ENCODE assay signal across 22 cellular contexts in genomic region chrX:115978068-115978467, GRCh38.
DNase-seq lines count a peak whose midpoint lies in the region; ATAC-seq, FAIRE-seq and TF ChIP-seq lines count a peak whose summit lies in the region.
"Had no signal": no experiment of that assay in that cellular context is flagged by ENCODE, and none has a peak within 500 bp of the region (broad histone marks: within the 10 kb centered on the region; RNA-seq: fewer than 3 reads in every experiment).

No MANE protein-coding gene starts in this region.

- 32 to 38% methylated on average over 2 of the region's 2 CpGs for WGBS in pancreas, 2 donors

- no peaks in the 10 kb centered on the region for H3K9me3 ChIP-seq in pancreas
- H3K9me3 ChIP-seq: A549, Caco-2 had no signal

- ATAC-seq in pancreas (peak in 1 of 4 donors; percentile 17), HG03159 (IDR thresholded peaks at IDR 0.05; ENCODE audit: unreplicated experiment) (no peak)
- ATAC-seq: A549; CD8-positive, alpha-beta T cell had no signal

- H3K4me3 ChIP-seq in fibroblast of the aortic adventitia (ENCODE audit: low read depth, low read length): no peak overlapping the region
- no peak overlapping the region for H3K4me3 ChIP-seq in pancreas
- H3K4me3 ChIP-seq in rectal smooth muscle tissue (ENCODE audit: low read length): no peak overlapping the region
- H3K4me3 ChIP-seq: A549; BLaER1 treated with 17β-estradiol and CSF1 and Interleukin-3, amounts not matched to agents 10 nM and 100 nM had no signal

- TF ChIP-seq CTCF in fibroblast of the aortic adventitia (IDR thresholded peaks at IDR 0.05; ENCODE audit: insufficient read depth, low read length): no peak
- TF ChIP-seq CTCF in pancreas (IDR thresholded peaks at IDR 0.05): no peak
- TF ChIP-seq CTCF in RWPE1 (conservative IDR thresholded peaks at IDR 0.05; ENCODE audit: low read depth): no peak

- FAIRE-seq in pancreas (lab: Jason Lieb, UNC): peak; percentile 61
- FAIRE-seq: D721Med, G401.6, GM12891 had no signal

- peaks cover 0 to 15% (median 2%) of the 10 kb centered on the region in 4 donors for H3K27me3 ChIP-seq in pancreas
- no peaks in the 10 kb centered on the region for H3K27me3 ChIP-seq in rectal smooth muscle tissue (ENCODE audit: control insufficient read depth, insufficient read depth, low read length)

- DNase-seq in H4 (ENCODE audit: low spot score) (peak; percentile 45), fibroblast of the aortic adventitia (ENCODE audit: low read depth) (peak; percentile 1), pancreas (no peak), NCI-H748 (lab: John Stamatoyannopoulos, UW; ENCODE audit: unreplicated experiment) (no peak), RWPE1 (ENCODE audit: low spot score) (no peak)
- no peak for DNase-seq in stimulated activated naive CD4-positive, alpha-beta T cell (lab: John Stamatoyannopoulos, UW)
- DNase-seq: AML-193; Caco-2; Calu3; CD4-positive, alpha-beta T cell; CD8-positive, alpha-beta T cell; DMS79 treated with DMSO at 0.1 percent for 48 hours; GF-D8 had no signal

- intact Hi-C loops in pancreas (cut with DNase I): no loop called here

- H3K4me1 ChIP-seq in pancreas: no peaks in the 10 kb centered on the region
- peaks cover 3% of the 10 kb centered on the region for H3K4me1 ChIP-seq in rectal smooth muscle tissue (ENCODE audit: control insufficient read depth, insufficient read depth, low read length)
- H3K4me1 ChIP-seq: A549; BLaER1 treated with 17β-estradiol and CSF1 and Interleukin-3, amounts not matched to agents 10 nM and 100 nM; Caco-2 had no signal

- no peak overlapping the region for H3K9ac ChIP-seq in rectal smooth muscle tissue (ENCODE audit: low read length)
- H3K9ac ChIP-seq: BLaER1 treated with 17β-estradiol and CSF1 and Interleukin-3, amounts not matched to agents 10 nM and 100 nM had no signal

- POLR2A ChIA-PET in RWPE1 (lab: Yijun Ruan, JAX; ENCODE audit: low non-redundant PET): no interaction called here

- no peak overlapping the region for H3K27ac ChIP-seq in pancreas
- peak overlapping the region; percentile 29 for H3K27ac ChIP-seq in rectal smooth muscle tissue (ENCODE audit: low read depth, low read length)
- no peak overlapping the region for H3K27ac ChIP-seq in RWPE1
- H3K27ac ChIP-seq: 22Rv1; A549; BLaER1 treated with 17β-estradiol and CSF1 and Interleukin-3, amounts not matched to agents 10 nM and 100 nM; C4-2B had no signal

- H3K36me3 ChIP-seq in pancreas: no peaks in the 10 kb centered on the region
- H3K36me3 ChIP-seq in rectal smooth muscle tissue (ENCODE audit: control insufficient read depth, insufficient read depth, low read length): no peaks in the 10 kb centered on the region
- H3K36me3 ChIP-seq: BLaER1 treated with 17β-estradiol and CSF1 and Interleukin-3, amounts not matched to agents 10 nM and 100 nM had no signal

- CTCF ChIA-PET in RWPE1 (lab: Yijun Ruan, JAX): no interaction called here

Comparison
In these comparisons a context has a peak if more than half of its experiments do, and no peak if none do; other contexts are left out.
1. DNase-seq: peak in H4 (single experiment) and fibroblast of the aortic adventitia (single experiment); none in pancreas (0 of 6), NCI-H748 (single experiment), stimulated activated naive CD4-positive, alpha-beta T cell (0 of 6) and RWPE1 (single experiment).